Comparison of ENCODE assay signal across 1 cellular context in genomic region chr11:120324932-120325810, GRCh38.
TF ChIP-seq lines count a peak whose summit lies in the region.

TSS of gene TLCD5 (plus strand) at chr11:120325299. CDS start at chr11:120327442, 2,143 bp downstream.

TF ChIP-seq in HEK293, 187 proteins besides CTCF, POLR2A, EP300 and RAD21 (continued from another document and continues in another):
- TF ChIP-seq, protein P1, sequence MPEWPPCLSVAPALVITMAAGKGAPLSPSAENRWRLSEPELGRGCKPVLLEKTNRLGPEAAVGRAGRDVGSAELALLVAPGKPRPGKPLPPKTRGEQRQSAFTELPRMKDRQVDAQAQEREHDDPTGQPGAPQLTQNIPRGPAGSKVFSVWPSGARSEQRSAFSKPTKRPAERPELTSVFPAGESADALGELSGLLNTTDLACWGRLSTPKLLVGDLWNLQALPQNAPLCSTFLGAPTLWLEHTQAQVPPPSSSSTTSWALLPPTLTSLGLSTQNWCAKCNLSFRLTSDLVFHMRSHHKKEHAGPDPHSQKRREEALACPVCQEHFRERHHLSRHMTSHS (tag by site-specific recombination; IDR thresholded peaks at IDR 0.05), result no peak
- TF ChIP-seq ZNF785 (tag by site-specific recombination; IDR thresholded peaks at IDR 0.05) (no peak), KLF7 (tag by site-specific recombination; IDR thresholded peaks at IDR 0.05; ENCODE audit: borderline replicate concordance) (no peak), KLF8 (tag by site-specific recombination; IDR thresholded peaks at IDR 0.05) (peak; percentile 39; the same call in 1 of the 2 replicates), ZSCAN5A (tag by site-specific recombination; IDR thresholded peaks at IDR 0.05) (no peak), ZSCAN30 (tag by site-specific recombination; IDR thresholded peaks at IDR 0.05) (peak; percentile 58; the same call in 1 of the 2 replicates), ZNF560 (tag by site-specific recombination; IDR thresholded peaks at IDR 0.05; ENCODE audit: borderline replicate concordance) (no peak), ZNF791 (tag by site-specific recombination; IDR thresholded peaks at IDR 0.05) (no peak), WT1 (tag by site-specific recombination; IDR thresholded peaks at IDR 0.05) (no peak), ZNF202 (tag by site-specific recombination; IDR thresholded peaks at IDR 0.05; ENCODE audit: borderline replicate concordance) (no peak), ZNF548 (tag by site-specific recombination; IDR thresholded peaks at IDR 0.05) (no peak), ZNF366 (tag by site-specific recombination; conservative IDR thresholded peaks at IDR 0.05) (peak; percentile 33; the same call in 1 of the 2 replicates), ZNF658 (tag by site-specific recombination; IDR thresholded peaks at IDR 0.05) (no peak), REPIN1 (tag by site-specific recombination; IDR thresholded peaks at IDR 0.05; ENCODE audit: low read depth) (no peak), ZNF692 (tag by site-specific recombination; IDR thresholded peaks at IDR 0.05) (0 out of 2 replicates have a peak, but pooled peaks have one; percentile 42), ZNF426 (tag by site-specific recombination; IDR thresholded peaks at IDR 0.05) (no peak), ZNF140 (tag by site-specific recombination; IDR thresholded peaks at IDR 0.05) (no peak), ZNF280D (tag by site-specific recombination; IDR thresholded peaks at IDR 0.05) (no peak), ZBTB11 (tag by site-specific recombination; conservative IDR thresholded peaks at IDR 0.05; ENCODE audit: low read depth) (peak; percentile 67), ZNF433 (tag by site-specific recombination; IDR thresholded peaks at IDR 0.05; ENCODE audit: low read depth) (no peak), ZNF561 (tag by site-specific recombination; IDR thresholded peaks at IDR 0.05; ENCODE audit: borderline replicate concordance) (peak; percentile 54; the same call in 1 of the 2 replicates), ZNF521 (tag by site-specific recombination; IDR thresholded peaks at IDR 0.05) (no peak), ZBTB21 (tag by site-specific recombination; IDR thresholded peaks at IDR 0.05) (peak; percentile 56), ZBTB6 (tag by site-specific recombination; IDR thresholded peaks at IDR 0.05) (0 out of 2 replicates have a peak, but pooled peaks have one; percentile 31), KLF9 (tag by site-specific recombination; IDR thresholded peaks at IDR 0.05; ENCODE audit: low read depth) (no peak), IKZF3 (tag by site-specific recombination; IDR thresholded peaks at IDR 0.05) (peak; percentile 63; the same call in 1 of the 2 replicates), ZNF155 (tag by site-specific recombination; IDR thresholded peaks at IDR 0.05) (no peak), HOXC10 (CRISPR knock-in tag; IDR thresholded peaks at IDR 0.05) (no peak), ZNF37A (tag by site-specific recombination; IDR thresholded peaks at IDR 0.05) (no peak), ZNF354C (tag by site-specific recombination; IDR thresholded peaks at IDR 0.05; ENCODE audit: borderline replicate concordance, low read depth) (no peak), ZNF114 (tag by site-specific recombination; IDR thresholded peaks at IDR 0.05) (no peak), SP7 (tag by site-specific recombination; IDR thresholded peaks at IDR 0.05) (peak; percentile 52; the same call in 1 of the 2 replicates), ZNF350 (tag by site-specific recombination; IDR thresholded peaks at IDR 0.05) (no peak)
- TF ChIP-seq, protein P2, sequence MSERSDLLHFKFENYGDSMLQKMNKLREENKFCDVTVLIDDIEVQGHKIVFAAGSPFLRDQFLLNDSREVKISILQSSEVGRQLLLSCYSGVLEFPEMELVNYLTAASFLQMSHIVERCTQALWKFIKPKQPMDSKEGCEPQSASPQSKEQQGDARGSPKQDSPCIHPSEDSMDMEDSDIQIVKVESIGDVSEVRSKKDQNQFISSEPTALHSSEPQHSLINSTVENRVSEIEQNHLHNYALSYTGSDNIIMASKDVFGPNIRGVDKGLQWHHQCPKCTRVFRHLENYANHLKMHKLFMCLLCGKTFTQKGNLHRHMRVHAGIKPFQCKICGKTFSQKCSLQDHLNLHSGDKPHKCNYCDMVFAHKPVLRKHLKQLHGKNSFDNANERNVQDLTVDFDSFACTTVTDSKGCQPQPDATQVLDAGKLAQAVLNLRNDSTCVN (tag by site-specific recombination; optimal IDR thresholded peaks at IDR 0.05), result peak; percentile 82
- TF ChIP-seq, protein P3, sequence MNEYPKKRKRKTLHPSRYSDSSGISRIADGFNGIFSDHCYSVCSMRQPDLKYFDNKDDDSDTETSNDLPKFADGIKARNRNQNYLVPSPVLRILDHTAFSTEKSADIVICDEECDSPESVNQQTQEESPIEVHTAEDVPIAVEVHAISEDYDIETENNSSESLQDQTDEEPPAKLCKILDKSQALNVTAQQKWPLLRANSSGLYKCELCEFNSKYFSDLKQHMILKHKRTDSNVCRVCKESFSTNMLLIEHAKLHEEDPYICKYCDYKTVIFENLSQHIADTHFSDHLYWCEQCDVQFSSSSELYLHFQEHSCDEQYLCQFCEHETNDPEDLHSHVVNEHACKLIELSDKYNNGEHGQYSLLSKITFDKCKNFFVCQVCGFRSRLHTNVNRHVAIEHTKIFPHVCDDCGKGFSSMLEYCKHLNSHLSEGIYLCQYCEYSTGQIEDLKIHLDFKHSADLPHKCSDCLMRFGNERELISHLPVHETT (tag by site-specific recombination; IDR thresholded peaks at IDR 0.05), result no peak; the same call in 1 of the 2 replicates
- TF ChIP-seq, protein P4, sequence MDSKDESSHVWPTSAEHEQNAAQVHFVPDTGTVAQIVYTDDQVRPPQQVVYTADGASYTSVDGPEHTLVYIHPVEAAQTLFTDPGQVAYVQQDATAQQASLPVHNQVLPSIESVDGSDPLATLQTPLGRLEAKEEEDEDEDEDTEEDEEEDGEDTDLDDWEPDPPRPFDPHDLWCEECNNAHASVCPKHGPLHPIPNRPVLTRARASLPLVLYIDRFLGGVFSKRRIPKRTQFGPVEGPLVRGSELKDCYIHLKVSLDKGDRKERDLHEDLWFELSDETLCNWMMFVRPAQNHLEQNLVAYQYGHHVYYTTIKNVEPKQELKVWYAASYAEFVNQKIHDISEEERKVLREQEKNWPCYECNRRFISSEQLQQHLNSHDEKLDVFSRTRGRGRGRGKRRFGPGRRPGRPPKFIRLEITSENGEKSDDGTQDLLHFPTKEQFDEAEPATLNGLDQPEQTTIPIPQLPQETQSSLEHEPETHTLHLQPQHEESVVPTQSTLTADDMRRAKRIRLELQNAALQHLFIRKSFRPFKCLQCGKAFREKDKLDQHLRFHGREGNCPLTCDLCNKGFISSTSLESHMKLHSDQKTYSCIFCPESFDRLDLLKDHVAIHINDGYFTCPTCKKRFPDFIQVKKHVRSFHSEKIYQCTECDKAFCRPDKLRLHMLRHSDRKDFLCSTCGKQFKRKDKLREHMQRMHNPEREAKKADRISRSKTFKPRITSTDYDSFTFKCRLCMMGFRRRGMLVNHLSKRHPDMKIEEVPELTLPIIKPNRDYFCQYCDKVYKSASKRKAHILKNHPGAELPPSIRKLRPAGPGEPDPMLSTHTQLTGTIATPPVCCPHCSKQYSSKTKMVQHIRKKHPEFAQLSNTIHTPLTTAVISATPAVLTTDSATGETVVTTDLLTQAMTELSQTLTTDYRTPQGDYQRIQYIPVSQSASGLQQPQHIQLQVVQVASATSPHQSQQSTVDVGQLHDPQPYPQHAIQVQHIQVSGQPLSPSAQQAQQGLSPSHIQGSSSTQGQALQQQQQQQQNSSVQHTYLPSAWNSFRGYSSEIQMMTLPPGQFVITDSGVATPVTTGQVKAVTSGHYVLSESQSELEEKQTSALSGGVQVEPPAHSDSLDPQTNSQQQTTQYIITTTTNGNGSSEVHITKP (tag by site-specific recombination; IDR thresholded peaks at IDR 0.05), result peak; percentile 94
- TF ChIP-seq, protein P5, sequence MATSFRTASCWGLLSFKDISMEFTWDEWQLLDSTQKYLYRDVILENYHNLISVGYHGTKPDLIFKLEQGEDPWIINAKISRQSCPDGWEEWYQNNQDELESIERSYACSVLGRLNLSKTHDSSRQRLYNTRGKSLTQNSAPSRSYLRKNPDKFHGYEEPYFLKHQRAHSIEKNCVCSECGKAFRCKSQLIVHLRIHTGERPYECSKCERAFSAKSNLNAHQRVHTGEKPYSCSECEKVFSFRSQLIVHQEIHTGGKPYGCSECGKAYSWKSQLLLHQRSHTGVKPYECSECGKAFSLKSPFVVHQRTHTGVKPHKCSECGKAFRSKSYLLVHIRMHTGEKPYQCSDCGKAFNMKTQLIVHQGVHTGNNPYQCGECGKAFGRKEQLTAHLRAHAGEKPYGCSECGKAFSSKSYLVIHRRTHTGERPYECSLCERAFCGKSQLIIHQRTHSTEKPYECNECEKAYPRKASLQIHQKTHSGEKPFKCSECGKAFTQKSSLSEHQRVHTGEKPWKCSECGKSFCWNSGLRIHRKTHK (tag by site-specific recombination; IDR thresholded peaks at IDR 0.05), result no peak
- TF ChIP-seq, protein P6, sequence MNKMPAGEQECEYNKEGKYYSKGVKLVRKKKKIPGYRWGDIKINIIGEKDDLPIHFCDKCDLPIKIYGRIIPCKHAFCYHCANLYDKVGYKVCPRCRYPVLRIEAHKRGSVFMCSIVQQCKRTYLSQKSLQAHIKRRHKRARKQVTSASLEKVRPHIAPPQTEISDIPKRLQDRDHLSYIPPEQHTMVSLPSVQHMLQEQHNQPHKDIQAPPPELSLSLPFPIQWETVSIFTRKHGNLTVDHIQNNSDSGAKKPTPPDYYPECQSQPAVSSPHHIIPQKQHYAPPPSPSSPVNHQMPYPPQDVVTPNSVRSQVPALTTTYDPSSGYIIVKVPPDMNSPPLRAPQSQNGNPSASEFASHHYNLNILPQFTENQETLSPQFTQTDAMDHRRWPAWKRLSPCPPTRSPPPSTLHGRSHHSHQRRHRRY (tag by site-specific recombination; IDR thresholded peaks at IDR 0.05), result no peak
